1 cellular context compared by ENCODE assay signal in the genomic region with DNA sequence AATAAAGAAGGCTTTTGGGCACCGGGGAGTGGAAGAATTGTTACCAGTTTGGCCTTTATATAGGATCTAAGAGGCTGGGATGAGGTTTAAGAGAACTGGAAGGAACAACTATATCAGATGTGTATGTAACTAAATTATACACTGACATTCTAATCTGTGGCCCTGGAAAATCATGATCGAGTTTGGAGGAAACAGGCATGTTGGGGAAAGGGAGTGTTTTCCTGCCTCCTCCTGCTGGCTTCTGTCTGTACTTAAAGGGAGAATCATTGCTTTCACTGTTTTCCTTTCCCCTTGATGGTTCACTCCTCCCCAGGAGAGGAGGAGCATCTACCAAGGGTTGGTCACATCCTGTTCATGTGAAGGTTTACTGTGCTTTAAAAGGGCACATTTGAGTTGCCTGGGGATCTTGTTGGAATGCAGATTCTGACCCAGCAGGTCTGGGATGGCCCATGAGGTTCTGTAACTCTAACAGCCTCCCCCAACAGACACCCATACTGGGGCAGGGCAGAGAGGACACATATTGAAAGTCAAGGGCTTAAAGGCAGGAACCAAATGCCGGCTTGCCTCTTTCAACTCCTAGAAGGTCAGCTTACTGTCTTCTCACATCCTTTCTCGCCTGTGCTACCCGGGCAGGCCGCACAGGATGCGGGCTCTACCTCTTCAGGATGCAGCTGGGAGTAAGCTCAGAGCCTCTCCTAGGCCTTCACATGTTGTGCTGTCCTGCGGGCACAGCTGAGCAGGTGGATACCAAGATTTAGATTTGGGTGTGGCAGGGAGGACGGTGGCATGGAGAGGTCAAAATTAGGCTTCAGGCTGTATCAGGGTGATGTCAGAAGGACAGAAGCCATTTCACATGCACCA.
TF ChIP-seq lines count a peak whose summit lies in the region.

No MANE protein-coding gene starts in this region.

TF ChIP-seq in HepG2, 621 proteins besides CTCF, POLR2A, EP300 and RAD21 (continued from another document):
- TF ChIP-seq, protein P1, sequence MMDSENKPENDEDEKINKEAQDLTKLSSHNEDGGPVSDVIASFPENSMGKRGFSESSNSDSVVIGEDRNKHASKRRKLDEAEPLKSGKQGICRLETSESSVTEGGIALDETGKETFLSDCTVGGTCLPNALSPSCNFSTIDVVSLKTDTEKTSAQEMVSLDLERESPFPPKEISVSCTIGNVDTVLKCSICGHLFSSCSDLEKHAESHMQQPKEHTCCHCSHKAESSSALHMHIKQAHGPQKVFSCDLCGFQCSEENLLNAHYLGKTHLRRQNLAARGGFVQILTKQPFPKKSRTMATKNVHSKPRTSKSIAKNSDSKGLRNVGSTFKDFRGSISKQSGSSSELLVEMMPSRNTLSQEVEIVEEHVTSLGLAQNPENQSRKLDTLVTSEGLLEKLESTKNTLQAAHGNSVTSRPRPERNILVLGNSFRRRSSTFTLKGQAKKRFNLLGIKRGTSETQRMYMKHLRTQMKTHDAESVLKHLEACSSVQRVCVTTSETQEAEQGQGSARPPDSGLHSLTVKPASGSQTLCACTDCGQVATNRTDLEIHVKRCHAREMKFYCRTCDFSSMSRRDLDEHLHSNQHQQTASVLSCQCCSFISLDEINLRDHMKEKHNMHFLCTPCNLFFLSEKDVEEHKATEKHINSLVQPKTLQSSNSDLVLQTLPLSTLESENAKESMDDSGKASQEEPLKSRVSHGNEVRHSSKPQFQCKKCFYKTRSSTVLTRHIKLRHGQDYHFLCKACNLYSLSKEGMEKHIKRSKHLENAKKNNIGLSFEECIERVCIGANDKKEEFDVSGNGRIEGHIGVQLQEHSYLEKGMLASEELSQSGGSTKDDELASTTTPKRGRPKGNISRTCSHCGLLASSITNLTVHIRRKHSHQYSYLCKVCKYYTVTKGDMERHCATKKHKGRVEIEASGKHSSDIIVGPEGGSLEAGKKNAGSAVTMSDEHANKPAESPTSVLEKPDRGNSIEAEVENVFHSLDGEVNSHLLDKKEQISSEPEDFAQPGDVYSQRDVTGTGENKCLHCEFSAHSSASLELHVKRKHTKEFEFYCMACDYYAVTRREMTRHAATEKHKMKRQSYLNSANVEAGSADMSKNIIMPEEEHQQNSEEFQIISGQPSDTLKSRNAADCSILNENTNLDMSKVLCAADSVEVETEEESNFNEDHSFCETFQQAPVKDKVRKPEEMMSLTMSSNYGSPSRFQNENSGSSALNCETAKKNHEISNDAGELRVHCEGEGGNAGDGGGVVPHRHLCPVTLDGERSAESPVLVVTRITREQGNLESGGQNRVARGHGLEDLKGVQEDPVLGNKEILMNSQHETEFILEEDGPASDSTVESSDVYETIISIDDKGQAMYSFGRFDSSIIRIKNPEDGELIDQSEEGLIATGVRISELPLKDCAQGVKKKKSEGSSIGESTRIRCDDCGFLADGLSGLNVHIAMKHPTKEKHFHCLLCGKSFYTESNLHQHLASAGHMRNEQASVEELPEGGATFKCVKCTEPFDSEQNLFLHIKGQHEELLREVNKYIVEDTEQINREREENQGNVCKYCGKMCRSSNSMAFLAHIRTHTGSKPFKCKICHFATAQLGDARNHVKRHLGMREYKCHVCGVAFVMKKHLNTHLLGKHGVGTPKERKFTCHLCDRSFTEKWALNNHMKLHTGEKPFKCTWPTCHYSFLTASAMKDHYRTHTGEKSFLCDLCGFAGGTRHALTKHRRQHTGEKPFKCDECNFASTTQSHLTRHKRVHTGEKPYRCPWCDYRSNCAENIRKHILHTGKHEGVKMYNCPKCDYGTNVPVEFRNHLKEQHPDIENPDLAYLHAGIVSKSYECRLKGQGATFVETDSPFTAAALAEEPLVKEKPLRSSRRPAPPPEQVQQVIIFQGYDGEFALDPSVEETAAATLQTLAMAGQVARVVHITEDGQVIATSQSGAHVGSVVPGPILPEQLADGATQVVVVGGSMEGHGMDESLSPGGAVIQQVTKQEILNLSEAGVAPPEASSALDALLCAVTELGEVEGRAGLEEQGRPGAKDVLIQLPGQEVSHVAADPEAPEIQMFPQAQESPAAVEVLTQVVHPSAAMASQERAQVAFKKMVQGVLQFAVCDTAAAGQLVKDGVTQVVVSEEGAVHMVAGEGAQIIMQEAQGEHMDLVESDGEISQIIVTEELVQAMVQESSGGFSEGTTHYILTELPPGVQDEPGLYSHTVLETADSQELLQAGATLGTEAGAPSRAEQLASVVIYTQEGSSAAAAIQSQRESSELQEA (CRISPR knock-in tag; IDR thresholded peaks at IDR 0.05; ENCODE audit: not compliant biosample characterization): no peak
- TF ChIP-seq ZNF556 (CRISPR knock-in tag; IDR thresholded peaks at IDR 0.05; ENCODE audit: borderline replicate concordance) (no peak), ZFAT (CRISPR knock-in tag; conservative IDR thresholded peaks at IDR 0.05) (no peak), TRIM22 (IDR thresholded peaks at IDR 0.05) (no peak), FIP1L1 (IDR thresholded peaks at IDR 0.05; ENCODE audit: borderline replicate concordance, insufficient read depth, low read depth, low read length) (no peak), ZMYM4 (CRISPR knock-in tag; IDR thresholded peaks at IDR 0.05) (no peak), ZNF678 (CRISPR knock-in tag; IDR thresholded peaks at IDR 0.05) (no peak)
